1 cellular context compared by ENCODE assay signal in the genomic region with DNA sequence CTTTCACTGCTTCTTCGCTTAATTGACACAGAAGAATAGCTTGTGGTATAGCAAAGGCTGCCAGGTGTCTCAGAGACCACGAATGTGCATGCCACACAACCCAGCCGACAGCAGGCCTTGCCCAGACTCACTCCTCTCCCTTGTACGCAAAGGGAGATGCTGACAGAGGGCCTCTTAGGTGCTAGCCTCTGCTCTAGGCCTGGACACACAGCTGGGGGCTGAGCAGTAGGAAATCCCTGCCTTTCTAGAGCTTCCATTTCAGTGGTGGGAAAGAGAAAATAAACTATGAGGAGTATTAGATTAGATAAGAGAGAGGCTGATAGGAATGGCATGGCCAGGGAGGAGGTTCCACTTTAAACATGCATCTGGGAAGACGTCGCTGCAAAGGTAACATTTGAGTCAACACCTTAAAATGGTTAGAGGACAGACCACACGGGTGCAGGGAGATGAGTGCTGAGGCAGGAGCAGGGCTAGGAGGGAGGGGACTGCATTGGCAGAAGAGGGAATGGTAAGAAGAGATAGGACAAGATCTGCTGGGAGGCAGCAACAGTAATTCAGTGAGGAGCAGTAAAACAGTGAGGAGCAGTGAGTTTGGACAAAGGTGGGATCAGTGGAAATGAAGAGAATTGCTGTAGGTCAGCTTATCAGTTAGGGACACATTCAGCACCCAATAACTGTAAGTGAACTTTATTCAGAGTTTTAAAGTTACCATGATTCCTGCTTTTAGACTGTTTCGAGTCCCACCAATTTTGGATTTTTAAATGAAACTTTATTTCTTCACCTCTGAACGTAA.
TF ChIP-seq lines count a peak whose summit lies in the region.

No MANE protein-coding gene starts in this region.

TF ChIP-seq in GM23338, 12 proteins besides CTCF, POLR2A, EP300 and RAD21 (continued from another document):
- TF ChIP-seq, protein P1, sequence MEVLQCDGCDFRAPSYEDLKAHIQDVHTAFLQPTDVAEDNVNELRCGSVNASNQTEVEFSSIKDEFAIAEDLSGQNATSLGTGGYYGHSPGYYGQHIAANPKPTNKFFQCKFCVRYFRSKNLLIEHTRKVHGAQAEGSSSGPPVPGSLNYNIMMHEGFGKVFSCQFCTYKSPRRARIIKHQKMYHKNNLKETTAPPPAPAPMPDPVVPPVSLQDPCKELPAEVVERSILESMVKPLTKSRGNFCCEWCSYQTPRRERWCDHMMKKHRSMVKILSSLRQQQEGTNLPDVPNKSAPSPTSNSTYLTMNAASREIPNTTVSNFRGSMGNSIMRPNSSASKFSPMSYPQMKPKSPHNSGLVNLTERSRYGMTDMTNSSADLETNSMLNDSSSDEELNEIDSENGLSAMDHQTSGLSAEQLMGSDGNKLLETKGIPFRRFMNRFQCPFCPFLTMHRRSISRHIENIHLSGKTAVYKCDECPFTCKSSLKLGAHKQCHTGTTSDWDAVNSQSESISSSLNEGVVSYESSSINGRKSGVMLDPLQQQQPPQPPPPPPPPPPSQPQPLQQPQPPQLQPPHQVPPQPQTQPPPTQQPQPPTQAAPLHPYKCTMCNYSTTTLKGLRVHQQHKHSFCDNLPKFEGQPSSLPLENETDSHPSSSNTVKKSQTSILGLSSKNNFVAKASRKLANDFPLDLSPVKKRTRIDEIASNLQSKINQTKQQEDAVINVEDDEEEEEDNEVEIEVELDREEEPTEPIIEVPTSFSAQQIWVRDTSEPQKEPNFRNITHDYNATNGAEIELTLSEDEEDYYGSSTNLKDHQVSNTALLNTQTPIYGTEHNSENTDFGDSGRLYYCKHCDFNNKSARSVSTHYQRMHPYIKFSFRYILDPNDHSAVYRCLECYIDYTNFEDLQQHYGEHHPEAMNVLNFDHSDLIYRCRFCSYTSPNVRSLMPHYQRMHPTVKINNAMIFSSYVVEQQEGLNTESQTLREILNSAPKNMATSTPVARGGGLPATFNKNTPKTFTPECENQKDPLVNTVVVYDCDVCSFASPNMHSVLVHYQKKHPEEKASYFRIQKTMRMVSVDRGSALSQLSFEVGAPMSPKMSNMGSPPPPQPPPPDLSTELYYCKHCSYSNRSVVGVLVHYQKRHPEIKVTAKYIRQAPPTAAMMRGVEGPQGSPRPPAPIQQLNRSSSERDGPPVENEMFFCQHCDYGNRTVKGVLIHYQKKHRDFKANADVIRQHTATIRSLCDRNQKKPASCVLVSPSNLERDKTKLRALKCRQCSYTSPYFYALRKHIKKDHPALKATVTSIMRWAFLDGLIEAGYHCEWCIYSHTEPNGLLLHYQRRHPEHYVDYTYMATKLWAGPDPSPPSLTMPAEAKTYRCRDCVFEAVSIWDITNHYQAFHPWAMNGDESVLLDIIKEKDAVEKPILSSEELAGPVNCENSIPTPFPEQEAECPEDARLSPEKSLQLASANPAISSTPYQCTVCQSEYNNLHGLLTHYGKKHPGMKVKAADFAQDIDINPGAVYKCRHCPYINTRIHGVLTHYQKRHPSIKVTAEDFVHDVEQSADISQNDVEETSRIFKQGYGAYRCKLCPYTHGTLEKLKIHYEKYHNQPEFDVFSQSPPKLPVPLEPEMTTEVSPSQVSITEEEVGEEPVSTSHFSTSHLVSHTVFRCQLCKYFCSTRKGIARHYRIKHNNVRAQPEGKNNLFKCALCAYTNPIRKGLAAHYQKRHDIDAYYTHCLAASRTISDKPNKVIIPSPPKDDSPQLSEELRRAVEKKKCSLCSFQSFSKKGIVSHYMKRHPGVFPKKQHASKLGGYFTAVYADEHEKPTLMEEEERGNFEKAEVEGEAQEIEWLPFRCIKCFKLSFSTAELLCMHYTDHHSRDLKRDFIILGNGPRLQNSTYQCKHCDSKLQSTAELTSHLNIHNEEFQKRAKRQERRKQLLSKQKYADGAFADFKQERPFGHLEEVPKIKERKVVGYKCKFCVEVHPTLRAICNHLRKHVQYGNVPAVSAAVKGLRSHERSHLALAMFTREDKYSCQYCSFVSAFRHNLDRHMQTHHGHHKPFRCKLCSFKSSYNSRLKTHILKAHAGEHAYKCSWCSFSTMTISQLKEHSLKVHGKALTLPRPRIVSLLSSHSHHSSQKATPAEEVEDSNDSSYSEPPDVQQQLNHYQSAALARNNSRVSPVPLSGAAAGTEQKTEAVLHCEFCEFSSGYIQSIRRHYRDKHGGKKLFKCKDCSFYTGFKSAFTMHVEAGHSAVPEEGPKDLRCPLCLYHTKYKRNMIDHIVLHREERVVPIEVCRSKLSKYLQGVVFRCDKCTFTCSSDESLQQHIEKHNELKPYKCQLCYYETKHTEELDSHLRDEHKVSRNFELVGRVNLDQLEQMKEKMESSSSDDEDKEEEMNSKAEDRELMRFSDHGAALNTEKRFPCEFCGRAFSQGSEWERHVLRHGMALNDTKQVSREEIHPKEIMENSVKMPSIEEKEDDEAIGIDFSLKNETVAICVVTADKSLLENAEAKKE (CRISPR knock-in tag; IDR thresholded peaks at IDR 0.05): no peak
- no peak for TF ChIP-seq EZH2phosphoT487 (IDR thresholded peaks at IDR 0.05; ENCODE audit: unreplicated experiment)
- no peak for TF ChIP-seq JUNB (IDR thresholded peaks at IDR 0.05; ENCODE audit: unreplicated experiment)
- no peak for TF ChIP-seq NANOG (IDR thresholded peaks at IDR 0.05; ENCODE audit: borderline replicate concordance)
- TF ChIP-seq EZH2 (IDR thresholded peaks at IDR 0.05; ENCODE audit: low read depth, unreplicated experiment): no peak
- TF ChIP-seq, protein P2, sequence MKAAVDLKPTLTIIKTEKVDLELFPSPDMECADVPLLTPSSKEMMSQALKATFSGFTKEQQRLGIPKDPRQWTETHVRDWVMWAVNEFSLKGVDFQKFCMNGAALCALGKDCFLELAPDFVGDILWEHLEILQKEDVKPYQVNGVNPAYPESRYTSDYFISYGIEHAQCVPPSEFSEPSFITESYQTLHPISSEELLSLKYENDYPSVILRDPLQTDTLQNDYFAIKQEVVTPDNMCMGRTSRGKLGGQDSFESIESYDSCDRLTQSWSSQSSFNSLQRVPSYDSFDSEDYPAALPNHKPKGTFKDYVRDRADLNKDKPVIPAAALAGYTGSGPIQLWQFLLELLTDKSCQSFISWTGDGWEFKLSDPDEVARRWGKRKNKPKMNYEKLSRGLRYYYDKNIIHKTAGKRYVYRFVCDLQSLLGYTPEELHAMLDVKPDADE (IDR thresholded peaks at IDR 0.05): no peak
